Comparison of ENCODE assay signal across 9 cellular contexts in genomic region chr11:111923951-111924350, GRCh38. TPM values are rescaled to one million over a fixed set of nuclear protein-coding genes. Genes with fewer than 3 reads are reported as not detected.
DNase-seq lines count a peak whose midpoint lies in the region; ATAC-seq, FAIRE-seq and TF ChIP-seq lines count a peak whose summit lies in the region.
"Had no signal": no experiment of that assay in that cellular context is flagged by ENCODE, and none has a peak within 500 bp of the region (broad histone marks: within the 10 kb centered on the region; RNA-seq: fewer than 3 reads in every experiment).

No MANE protein-coding gene starts in this region.

- peaks cover 15 to 28% of the 10 kb centered on the region in 2 donors for H3K4me1 ChIP-seq in adrenal gland (replicated peaks in 1 of 2)
- H3K4me1 ChIP-seq in HepG2 (ENCODE audit: insufficient read depth, low read length), result peaks cover 90% of the 10 kb centered on the region
- H3K4me1 ChIP-seq in smooth muscle cell (ENCODE audit: low read depth), result peaks cover 29% of the 10 kb centered on the region

- BruUV-seq in HepG2 (replicated peaks; lab: Mats Ljungman, UMichigan), result no TSS peak

- intact Hi-C loops in adrenal gland (cut with DNase I), result loop anchor here in 1 of 2 donors (10.0 kb wide), 1 partner anchor 49 kb away; the partner anchor contains the start of genes ALG9, CFAP68 and FDXACB1
- intact Hi-C loops in HepG2 (cut with micrococcal nuclease; ENCODE audit: unreplicated experiment), result no loop called here

- no peaks in the 10 kb centered on the region for H3K79me2 ChIP-seq in HepG2 (ENCODE audit: insufficient read depth, low read length)
- no peaks in the 10 kb centered on the region for H3K79me2 ChIP-seq in smooth muscle cell (ENCODE audit: low read depth)

- no peak for TF ChIP-seq POLR2A in adrenal gland (IDR thresholded peaks at IDR 0.05)
- no peak for TF ChIP-seq POLR2A in HepG2 (IDR thresholded peaks at IDR 0.05; ENCODE audit: insufficient read depth in 1 of 2, low read depth in 2 of 2, low read length in 2 of 2)

- peak; percentile 69 for DNase-seq in EH (ENCODE audit: low read depth)
- no peak for DNase-seq in adrenal gland
- no peak for DNase-seq in HepG2 (ENCODE audit: low spot score)
- DNase-seq in smooth muscle cell (lab: John Stamatoyannopoulos, UW; ENCODE audit: unreplicated experiment), result no peak
- DNase-seq in cerebellum (ENCODE audit: low spot score), result no peak
- DNase-seq in activated effector memory CD4-positive, alpha-beta T cell treated with anti-CD3 and anti-CD28 coated beads, Interleukin-2, amount 50 U/mL, for 16 hours, result no peak
- DNase-seq: NCI-H1694 treated with DMSO at 0.1 percent for 48 hours had no signal

- TF ChIP-seq EP300 in HepG2 (IDR thresholded peaks at IDR 0.05; ENCODE audit: low read depth in 2 of 2, low read length in 2 of 2), result no peak
- TF ChIP-seq EP300 in HepG2 (CRISPR knock-in tag; IDR thresholded peaks at IDR 0.05; ENCODE audit: borderline replicate concordance), result no peak

- H3K36me3 ChIP-seq in adrenal gland (replicated peaks in 1 of 2), result no peaks in the 10 kb centered on the region
- H3K36me3 ChIP-seq in HepG2 (replicated peaks in 1 of 2; ENCODE audit: control insufficient read depth in 1 of 2, insufficient read depth in 2 of 2, low read length in 2 of 2), result no peaks in the 10 kb centered on the region
- H3K36me3 ChIP-seq in smooth muscle cell (ENCODE audit: low read depth), result no peaks in the 10 kb centered on the region

- H3K27me3 ChIP-seq in adrenal gland, result no peaks in the 10 kb centered on the region
- H3K27me3 ChIP-seq in HepG2 (ENCODE audit: control insufficient read depth in 1 of 2, insufficient read depth in 2 of 2, low read length in 2 of 2), result no peaks in the 10 kb centered on the region
- no peaks in the 10 kb centered on the region for H3K27me3 ChIP-seq in smooth muscle cell (ENCODE audit: low read depth)

- H3K9me3 ChIP-seq in adrenal gland (replicated peaks in 1 of 3) (no peaks in the 10 kb centered on the region), HepG2 (ENCODE audit: low read length) (no peaks in the 10 kb centered on the region), smooth muscle cell (replicated peaks; ENCODE audit: low read depth) (no peaks in the 10 kb centered on the region)

- CTCF ChIA-PET in HepG2 (lab: Yijun Ruan, JAX; ENCODE audit: low intra/inter-chr PET ratio, low total read pairs), result no interaction called here

- no peak for ATAC-seq in HepG2
- no peak for ATAC-seq in GM19452 (IDR thresholded peaks at IDR 0.05; ENCODE audit: unreplicated experiment)
- ATAC-seq in HG02642 (IDR thresholded peaks at IDR 0.05; ENCODE audit: poor library complexity, unreplicated experiment), result no peak

- POLR2A ChIA-PET in HepG2 (lab: Yijun Ruan, JAX), result interaction anchor here (0.7 to 1.9 kb wide), 4 partner anchors 10 to 58 kb away, joined by 3 to 9 read pairs (median 4); partner anchors contain the start of genes DIXDC1 and FDXACB1

- H3K4me3 ChIP-seq in adrenal gland (no peak overlapping the region), HepG2 (replicated peaks in 1 of 3; ENCODE audit: insufficient read depth in 1 of 3, low read depth in 2 of 3, low read length in 3 of 3) (peak overlapping the region in 2 of 3 experiments; percentile 49 to 57; a peak in 2 of 6 replicates), smooth muscle cell (no peak overlapping the region)

- H4K20me1 ChIP-seq in HepG2 (ENCODE audit: insufficient read depth, low read length), result no peaks in the 10 kb centered on the region
- H4K20me1 ChIP-seq in smooth muscle cell (ENCODE audit: low read depth), result no peaks in the 10 kb centered on the region

- H3F3A ChIP-seq in smooth muscle cell (ENCODE audit: low read depth), result peaks cover 3% of the 10 kb centered on the region

- in situ Hi-C loops in HepG2 (cut with HindIII; ENCODE audit: extremely low pct_ligation_motif_present, low pct_unique_long_range_greater_than_20kb), result no loop called here

- H3K4me2 ChIP-seq in HepG2 (ENCODE audit: low read depth, low read length), result peak overlapping the region; percentile 78
- peak overlapping the region; percentile 46 for H3K4me2 ChIP-seq in smooth muscle cell

- peak overlapping the region in 4 of 5 donors; percentile 46 to 76 (median 55) for H3K27ac ChIP-seq in adrenal gland
- H3K27ac ChIP-seq in HepG2 (ENCODE audit: extremely low read length, insufficient read depth, low read length), result peak overlapping the region; percentile 92
- peak overlapping the region; percentile 45 for H3K27ac ChIP-seq in smooth muscle cell (ENCODE audit: low read depth)

- no peak for FAIRE-seq in HepG2 (lab: Jason Lieb, UNC)

- TF ChIP-seq CTCF in adrenal gland (IDR thresholded peaks at IDR 0.05), result no peak
- TF ChIP-seq CTCF in HepG2 (CRISPR knock-in tag; IDR thresholded peaks at IDR 0.05), result no peak
- no peak for TF ChIP-seq CTCF in smooth muscle cell (IDR thresholded peaks at IDR 0.05; ENCODE audit: borderline replicate concordance, insufficient read depth, poor library complexity, severe bottlenecking)

- H2AFZ ChIP-seq in HepG2 (ENCODE audit: low read length) (no peak overlapping the region), smooth muscle cell (ENCODE audit: low read depth) (peak overlapping the region; percentile 58)

- no peak for TF ChIP-seq RAD21 in HepG2 (CRISPR knock-in tag; IDR thresholded peaks at IDR 0.05)

- H3K9ac ChIP-seq in HepG2 (ENCODE audit: insufficient read depth, low read depth, low read length), result peak overlapping the region; percentile 72
- no peak overlapping the region for H3K9ac ChIP-seq in smooth muscle cell (ENCODE audit: low read depth)

RNA-seq across cellular contexts. Expression of gene C11orf52, which starts 5.2 kb away (rescaled TPM):
- total RNA-seq in adrenal gland (1 to 10 TPM in 4 of 8 donors, under 1 TPM in 2, not detected in 2; 0.53 to 4.2 (median 2.4) TPM), HepG2 (2016; rRNA removed; fragmentation: Illumina TruSeq; extraction: Trizol) (7.4 and 10.5 TPM in 2 replicates), smooth muscle cell (0.90 and 3.0 TPM in 2 replicates), cerebellum (not detected)
- polyA plus RNA-seq in adrenal gland (1 to 10 TPM in 2 of 3 donors, under 1 TPM in 1; 0.68 to 1.9 (median 1.7) TPM), HepG2 (2011; rRNA removed) (11.0 and 16.5 TPM in 2 replicates), smooth muscle cell (0.64 and 1.2 TPM in 2 replicates)
- 4.1 and 5.5 TPM in 2 replicates for total RNA-seq in HepG2 (2016; cell fraction: cytosol; rRNA removed; fragmentation: Illumina TruSeq; extraction: Trizol; ENCODE audit: low read depth)
- total RNA-seq in HepG2 (2016; cell fraction: insoluble cytoplasmic fraction; rRNA removed; fragmentation: Illumina TruSeq; extraction: Trizol), result 6.8 and 7.2 TPM in 2 replicates
- 8.8 and 9.2 TPM in 2 replicates for total RNA-seq in HepG2 (2016; cell fraction: membrane; rRNA removed; fragmentation: Illumina TruSeq; extraction: Trizol)
- total RNA-seq in HepG2 (2016; cell fraction: nucleus; rRNA removed; fragmentation: Illumina TruSeq; extraction: Trizol), result 4.1 and 4.7 TPM in 2 replicates
- 13.1 and 14.8 TPM in 2 replicates for polyA plus RNA-seq in HepG2 (2011; cell fraction: cytosol; rRNA removed)
- polyA plus RNA-seq in HepG2 (2011; cell fraction: nucleus; rRNA removed), result 5.6 and 8.0 TPM in 2 replicates
- polyA plus RNA-seq in HepG2 (2012), result 9.9 and 12.8 TPM in 2 replicates
- 5.0 TPM in 2 replicates for polyA plus RNA-seq in HepG2 (2016; cell fraction: cytosol; fragmentation: Illumina TruSeq; extraction: Trizol; ENCODE audit: low read depth)
- polyA plus RNA-seq in HepG2 (2016; cell fraction: insoluble cytoplasmic fraction; fragmentation: Illumina TruSeq; extraction: Trizol; ENCODE audit: low read depth), result 9.5 and 12.3 TPM in 2 replicates
- 9.8 and 10.0 TPM in 2 replicates for polyA plus RNA-seq in HepG2 (2016; cell fraction: membrane; fragmentation: Illumina TruSeq; extraction: Trizol; ENCODE audit: low read depth)
- polyA plus RNA-seq in HepG2 (2016; cell fraction: nucleus; fragmentation: Illumina TruSeq; extraction: Trizol; ENCODE audit: insufficient read depth, low read depth), result 8.5 and 9.1 TPM in 2 replicates
- polyA minus RNA-seq in HepG2 (2011; rRNA and poly(A)+ RNA removed; ENCODE audit: low replicate concordance), result 3.9 TPM in 1 of 2 replicates, not detected in the other
- 3.7 and 7.0 TPM in 2 replicates for polyA minus RNA-seq in HepG2 (2011; cell fraction: cytosol; rRNA and poly(A)+ RNA removed)
- 3.3 and 5.7 TPM in 2 replicates for polyA minus RNA-seq in HepG2 (2011; cell fraction: nucleus; rRNA and poly(A)+ RNA removed)

RNA-seq across cellular contexts. Expression of gene HSPB2, which starts 11.4 kb away (rescaled TPM):
- total RNA-seq in adrenal gland (1 to 10 TPM in 4 of 8 donors, under 1 TPM in 2, not detected in 2; 0.60 to 2.3 (median 1.3) TPM), HepG2 (2016; rRNA removed; fragmentation: Illumina TruSeq; extraction: Trizol) (not detected in 2 replicates), smooth muscle cell (not detected in 2 replicates), cerebellum (0.27 TPM)
- polyA plus RNA-seq in adrenal gland (1 to 10 TPM in 2 of 3 donors, under 1 TPM in 1; 0.51 to 6.1 (median 3.9) TPM), HepG2 (2011; rRNA removed) (0.04 TPM in 1 of 2 replicates, not detected in the other), smooth muscle cell (0.18 and 0.87 TPM in 2 replicates)
- not detected in 2 replicates for total RNA-seq in HepG2 (2016; cell fraction: cytosol; rRNA removed; fragmentation: Illumina TruSeq; extraction: Trizol; ENCODE audit: low read depth)
- total RNA-seq in HepG2 (2016; cell fraction: insoluble cytoplasmic fraction; rRNA removed; fragmentation: Illumina TruSeq; extraction: Trizol), result not detected in 2 replicates
- not detected in 2 replicates for total RNA-seq in HepG2 (2016; cell fraction: membrane; rRNA removed; fragmentation: Illumina TruSeq; extraction: Trizol)
- not detected in 2 replicates for total RNA-seq in HepG2 (2016; cell fraction: nucleus; rRNA removed; fragmentation: Illumina TruSeq; extraction: Trizol)
- polyA plus RNA-seq in HepG2 (2011; cell fraction: cytosol; rRNA removed), result 0.05 TPM in 1 of 2 replicates, not detected in the other
- polyA plus RNA-seq in HepG2 (2011; cell fraction: nucleus; rRNA removed), result 0.32 and 0.45 TPM in 2 replicates
- polyA plus RNA-seq in HepG2 (2012), result not detected in 2 replicates
- not detected in 2 replicates for polyA plus RNA-seq in HepG2 (2016; cell fraction: cytosol; fragmentation: Illumina TruSeq; extraction: Trizol; ENCODE audit: low read depth)
- not detected in 2 replicates for polyA plus RNA-seq in HepG2 (2016; cell fraction: insoluble cytoplasmic fraction; fragmentation: Illumina TruSeq; extraction: Trizol; ENCODE audit: low read depth)
- not detected in 2 replicates for polyA plus RNA-seq in HepG2 (2016; cell fraction: membrane; fragmentation: Illumina TruSeq; extraction: Trizol; ENCODE audit: low read depth)
- not detected in 2 replicates for polyA plus RNA-seq in HepG2 (2016; cell fraction: nucleus; fragmentation: Illumina TruSeq; extraction: Trizol; ENCODE audit: insufficient read depth, low read depth)
- polyA minus RNA-seq in HepG2 (2011; rRNA and poly(A)+ RNA removed; ENCODE audit: low replicate concordance), result 0.20 TPM in 1 of 2 replicates, not detected in the other
- polyA minus RNA-seq in HepG2 (2011; cell fraction: cytosol; rRNA and poly(A)+ RNA removed), result not detected in 2 replicates
- polyA minus RNA-seq in HepG2 (2011; cell fraction: nucleus; rRNA and poly(A)+ RNA removed), result not detected in 2 replicates

RNA-seq across cellular contexts. Expression of gene CRYAB, which starts 12.4 kb away (rescaled TPM):
- total RNA-seq in adrenal gland (10 to 100 TPM; 38.2 to 87.7 (median 56.3) TPM), HepG2 (2016; rRNA removed; fragmentation: Illumina TruSeq; extraction: Trizol) (0.55 and 0.69 TPM in 2 replicates), smooth muscle cell (26.6 and 47.4 TPM in 2 replicates), cerebellum (6.0 TPM)
- polyA plus RNA-seq in adrenal gland (100 to 1,000 TPM in 1 of 3 donors, 10 to 100 TPM in 2; 77.8 to 108 (median 99.0) TPM), HepG2 (2011; rRNA removed) (0.24 and 1.1 TPM in 2 replicates), smooth muscle cell (97.4 and 125 TPM in 2 replicates)
- 0.88 and 1.2 TPM in 2 replicates for total RNA-seq in HepG2 (2016; cell fraction: cytosol; rRNA removed; fragmentation: Illumina TruSeq; extraction: Trizol; ENCODE audit: low read depth)
- 0.63 and 1.1 TPM in 2 replicates for total RNA-seq in HepG2 (2016; cell fraction: insoluble cytoplasmic fraction; rRNA removed; fragmentation: Illumina TruSeq; extraction: Trizol)
- total RNA-seq in HepG2 (2016; cell fraction: membrane; rRNA removed; fragmentation: Illumina TruSeq; extraction: Trizol), result 0.80 and 1.1 TPM in 2 replicates
- total RNA-seq in HepG2 (2016; cell fraction: nucleus; rRNA removed; fragmentation: Illumina TruSeq; extraction: Trizol), result not detected in 2 replicates
- 0.35 and 0.36 TPM in 2 replicates for polyA plus RNA-seq in HepG2 (2011; cell fraction: cytosol; rRNA removed)
- polyA plus RNA-seq in HepG2 (2011; cell fraction: nucleus; rRNA removed), result 0.74 and 1.7 TPM in 2 replicates
- 0.70 and 0.88 TPM in 2 replicates for polyA plus RNA-seq in HepG2 (2012)
- polyA plus RNA-seq in HepG2 (2016; cell fraction: cytosol; fragmentation: Illumina TruSeq; extraction: Trizol; ENCODE audit: low read depth), result 0.90 and 1.9 TPM in 2 replicates
- polyA plus RNA-seq in HepG2 (2016; cell fraction: insoluble cytoplasmic fraction; fragmentation: Illumina TruSeq; extraction: Trizol; ENCODE audit: low read depth), result 1.3 and 1.6 TPM in 2 replicates
- polyA plus RNA-seq in HepG2 (2016; cell fraction: membrane; fragmentation: Illumina TruSeq; extraction: Trizol; ENCODE audit: low read depth), result 1.4 TPM in 2 replicates
- polyA plus RNA-seq in HepG2 (2016; cell fraction: nucleus; fragmentation: Illumina TruSeq; extraction: Trizol; ENCODE audit: insufficient read depth, low read depth), result 1.4 and 4.7 TPM in 2 replicates
- polyA minus RNA-seq in HepG2 (2011; rRNA and poly(A)+ RNA removed; ENCODE audit: low replicate concordance), result 0.70 TPM in 1 of 2 replicates, not detected in the other
- polyA minus RNA-seq in HepG2 (2011; cell fraction: cytosol; rRNA and poly(A)+ RNA removed), result not detected in 2 replicates
- polyA minus RNA-seq in HepG2 (2011; cell fraction: nucleus; rRNA and poly(A)+ RNA removed), result not detected in 2 replicates

RNA-seq across cellular contexts. Expression of gene DIXDC1, which starts 13.2 kb away (rescaled TPM):
- total RNA-seq in adrenal gland, result 10 to 100 TPM; 14.8 to 56.0 (median 46.9) TPM
- polyA plus RNA-seq in adrenal gland, result 10 to 100 TPM in 2 of 3 donors, 1 to 10 TPM in 1; 7.9 to 30.1 (median 11.5) TPM
- 25.0 and 29.7 TPM in 2 replicates for total RNA-seq in HepG2 (2016; rRNA removed; fragmentation: Illumina TruSeq; extraction: Trizol)
- 3.1 and 3.8 TPM in 2 replicates for total RNA-seq in HepG2 (2016; cell fraction: cytosol; rRNA removed; fragmentation: Illumina TruSeq; extraction: Trizol; ENCODE audit: low read depth)
- 25.9 and 27.6 TPM in 2 replicates for total RNA-seq in HepG2 (2016; cell fraction: insoluble cytoplasmic fraction; rRNA removed; fragmentation: Illumina TruSeq; extraction: Trizol)
- total RNA-seq in HepG2 (2016; cell fraction: membrane; rRNA removed; fragmentation: Illumina TruSeq; extraction: Trizol), result 9.8 and 10.5 TPM in 2 replicates
- total RNA-seq in HepG2 (2016; cell fraction: nucleus; rRNA removed; fragmentation: Illumina TruSeq; extraction: Trizol), result 23.5 and 24.4 TPM in 2 replicates
- polyA plus RNA-seq in HepG2 (2011; rRNA removed), result 7.8 and 10.4 TPM in 2 replicates
- 5.8 and 6.4 TPM in 2 replicates for polyA plus RNA-seq in HepG2 (2011; cell fraction: cytosol; rRNA removed)
- polyA plus RNA-seq in HepG2 (2011; cell fraction: nucleus; rRNA removed), result 8.3 and 10.8 TPM in 2 replicates
- 5.4 and 8.1 TPM in 2 replicates for polyA plus RNA-seq in HepG2 (2012)
- 0.92 and 1.2 TPM in 2 replicates for polyA plus RNA-seq in HepG2 (2016; cell fraction: cytosol; fragmentation: Illumina TruSeq; extraction: Trizol; ENCODE audit: low read depth)
- 18.3 and 18.5 TPM in 2 replicates for polyA plus RNA-seq in HepG2 (2016; cell fraction: insoluble cytoplasmic fraction; fragmentation: Illumina TruSeq; extraction: Trizol; ENCODE audit: low read depth)
- polyA plus RNA-seq in HepG2 (2016; cell fraction: membrane; fragmentation: Illumina TruSeq; extraction: Trizol; ENCODE audit: low read depth), result 3.9 and 4.0 TPM in 2 replicates
- polyA plus RNA-seq in HepG2 (2016; cell fraction: nucleus; fragmentation: Illumina TruSeq; extraction: Trizol; ENCODE audit: insufficient read depth, low read depth), result 15.8 and 16.2 TPM in 2 replicates
- polyA minus RNA-seq in HepG2 (2011; rRNA and poly(A)+ RNA removed; ENCODE audit: low replicate concordance), result 14.7 and 35.3 TPM in 2 replicates
- polyA minus RNA-seq in HepG2 (2011; cell fraction: cytosol; rRNA and poly(A)+ RNA removed), result 13.1 and 16.2 TPM in 2 replicates
- polyA minus RNA-seq in HepG2 (2011; cell fraction: nucleus; rRNA and poly(A)+ RNA removed), result 27.1 and 33.9 TPM in 2 replicates
- 19.7 and 24.8 TPM in 2 replicates for total RNA-seq in smooth muscle cell
- polyA plus RNA-seq in smooth muscle cell, result 11.9 and 12.4 TPM in 2 replicates
- total RNA-seq in cerebellum, result 45.7 TPM

RNA-seq across cellular contexts. Expression of gene CFAP68, which starts 44.6 kb away (rescaled TPM):
- total RNA-seq in adrenal gland (10 to 100 TPM; 26.6 to 60.7 (median 38.9) TPM), HepG2 (2016; rRNA removed; fragmentation: Illumina TruSeq; extraction: Trizol) (22.2 and 23.9 TPM in 2 replicates), smooth muscle cell (2.7 and 10.5 TPM in 2 replicates), cerebellum (13.2 TPM)
- polyA plus RNA-seq in adrenal gland (10 to 100 TPM; 46.5 to 80.4 (median 59.6) TPM), HepG2 (2011; rRNA removed) (25.6 and 26.3 TPM in 2 replicates), smooth muscle cell (17.6 and 19.2 TPM in 2 replicates)
- 19.0 and 21.8 TPM in 2 replicates for total RNA-seq in HepG2 (2016; cell fraction: cytosol; rRNA removed; fragmentation: Illumina TruSeq; extraction: Trizol; ENCODE audit: low read depth)
- 20.6 and 27.8 TPM in 2 replicates for total RNA-seq in HepG2 (2016; cell fraction: insoluble cytoplasmic fraction; rRNA removed; fragmentation: Illumina TruSeq; extraction: Trizol)
- 34.5 and 36.6 TPM in 2 replicates for total RNA-seq in HepG2 (2016; cell fraction: membrane; rRNA removed; fragmentation: Illumina TruSeq; extraction: Trizol)
- 9.7 and 12.0 TPM in 2 replicates for total RNA-seq in HepG2 (2016; cell fraction: nucleus; rRNA removed; fragmentation: Illumina TruSeq; extraction: Trizol)
- 14.9 and 18.5 TPM in 2 replicates for polyA plus RNA-seq in HepG2 (2011; cell fraction: cytosol; rRNA removed)
- polyA plus RNA-seq in HepG2 (2011; cell fraction: nucleus; rRNA removed), result 5.4 and 9.9 TPM in 2 replicates
- 27.0 and 32.4 TPM in 2 replicates for polyA plus RNA-seq in HepG2 (2012)
- 44.6 and 49.4 TPM in 2 replicates for polyA plus RNA-seq in HepG2 (2016; cell fraction: cytosol; fragmentation: Illumina TruSeq; extraction: Trizol; ENCODE audit: low read depth)
- 40.7 and 45.8 TPM in 2 replicates for polyA plus RNA-seq in HepG2 (2016; cell fraction: insoluble cytoplasmic fraction; fragmentation: Illumina TruSeq; extraction: Trizol; ENCODE audit: low read depth)
- 53.9 and 57.5 TPM in 2 replicates for polyA plus RNA-seq in HepG2 (2016; cell fraction: membrane; fragmentation: Illumina TruSeq; extraction: Trizol; ENCODE audit: low read depth)
- 17.7 and 23.1 TPM in 2 replicates for polyA plus RNA-seq in HepG2 (2016; cell fraction: nucleus; fragmentation: Illumina TruSeq; extraction: Trizol; ENCODE audit: insufficient read depth, low read depth)
- polyA minus RNA-seq in HepG2 (2011; rRNA and poly(A)+ RNA removed; ENCODE audit: low replicate concordance), result 3.1 and 8.5 TPM in 2 replicates
- polyA minus RNA-seq in HepG2 (2011; cell fraction: cytosol; rRNA and poly(A)+ RNA removed), result 4.7 and 5.3 TPM in 2 replicates
- 3.1 and 6.0 TPM in 2 replicates for polyA minus RNA-seq in HepG2 (2011; cell fraction: nucleus; rRNA and poly(A)+ RNA removed)

Comparison
In these comparisons a context has a peak if more than half of its experiments do, and no peak if none do; other contexts are left out.
1. H3K4me3 ChIP-seq: peak in HepG2 (2 of 3); none in adrenal gland (0 of 4) and smooth muscle cell (single experiment).
2. Peak in every context shown above with its lines, with median percentiles within 50 percentile points of each other: H3K27ac ChIP-seq.